ENCODE assay signal across 8 cellular contexts in genomic region chr5:88734191-88734640, GRCh38.
DNase-seq lines count a peak whose midpoint lies in the region; ATAC-seq and TF ChIP-seq lines count a peak whose summit lies in the region.

No MANE protein-coding gene starts in this region.

- peak overlapping the region; percentile 61 for H3K9ac ChIP-seq in Karpas-422 (ENCODE audit: low read length)

- peak; percentile 65 for ATAC-seq in GM21528 (IDR thresholded peaks at IDR 0.05; ENCODE audit: low FRiP score, unreplicated experiment)

- H3K36me3 ChIP-seq in CD8-positive, alpha-beta memory T cell (ENCODE audit: insufficient read depth, low read length), result no peaks in the 10 kb centered on the region
- peaks cover 8% of the 10 kb centered on the region; the same call in 1 of the 2 replicates for H3K36me3 ChIP-seq in Karpas-422 (ENCODE audit: insufficient read depth, low read length)
- no peaks in the 10 kb centered on the region for H3K36me3 ChIP-seq in tibial artery

- H2AFZ ChIP-seq in Karpas-422 (ENCODE audit: low read length), result no peak overlapping the region

- H3K4me3 ChIP-seq in CD8-positive, alpha-beta memory T cell (ENCODE audit: low read length), result no peak overlapping the region
- H3K4me3 ChIP-seq in Karpas-422 (ENCODE audit: low read length) (peak overlapping the region; percentile 54), tibial artery (peak overlapping the region; percentile 15 to 16)

- DNase-seq in CD8-positive, alpha-beta memory T cell, result no peak
- peak; percentile 90 for DNase-seq in Karpas-422
- DNase-seq in endothelial cell (ENCODE audit: low spot score), result no peak
- peak in 1 of 2 donors; percentile 33 for DNase-seq in tibial artery
- DNase-seq in mucosa of gallbladder (ENCODE audit: low spot score), result no peak
- no peak for DNase-seq in activated effector memory CD4-positive, alpha-beta T cell treated with anti-CD3 and anti-CD28 coated beads, Interleukin-2, amount 50 U/mL, for 16 hours
- no peak for DNase-seq in islet precursor cell

- H3K79me2 ChIP-seq in Karpas-422 (ENCODE audit: low read length), result peaks cover 23% of the 10 kb centered on the region; the same call in 1 of the 2 replicates

- no peaks in the 10 kb centered on the region for H3K36me3 Mint-ChIP-seq in CD8-positive, alpha-beta memory T cell
- peaks cover 29% of the 10 kb centered on the region for H3K36me3 Mint-ChIP-seq in endothelial cell (ENCODE audit: low read depth, unreplicated experiment)

- peak overlapping the region; percentile 44 for H3K27ac ChIP-seq in CD8-positive, alpha-beta memory T cell (ENCODE audit: low read depth, low read length)
- H3K27ac ChIP-seq in Karpas-422 (ENCODE audit: low read length), result peak overlapping the region; percentile 94
- peak overlapping the region; percentile 68 to 80 for H3K27ac ChIP-seq in tibial artery

- peak overlapping the region in 1 of 8 donors; percentile 3 for H3K27ac Mint-ChIP-seq in CD8-positive, alpha-beta memory T cell
- peak overlapping the region; percentile 9 for H3K27ac Mint-ChIP-seq in endothelial cell (ENCODE audit: unreplicated experiment)

- TF ChIP-seq CTCF in endothelial cell (IDR thresholded peaks at IDR 0.05; ENCODE audit: unreplicated experiment) (no peak), tibial artery (IDR thresholded peaks at IDR 0.05) (no peak)

- H3K9me2 ChIP-seq in Karpas-422 (replicated peaks; ENCODE audit: insufficient read depth, low read length), result no peaks in the 10 kb centered on the region

- intact Hi-C loops in tibial artery (cut with DNase I; ENCODE audit: low total_unique reads), result loop anchor here (10.0 kb wide), 1 partner anchor 51 kb away; no protein-coding TSS in a partner anchor

- H3K4me1 Mint-ChIP-seq in CD8-positive, alpha-beta memory T cell, result peaks cover 3 to 6% (median 5%) of the 10 kb centered on the region in 3 donors
- peaks cover 23% of the 10 kb centered on the region for H3K4me1 Mint-ChIP-seq in endothelial cell (ENCODE audit: unreplicated experiment)

- no peaks in the 10 kb centered on the region for H3K4me1 ChIP-seq in CD8-positive, alpha-beta memory T cell (ENCODE audit: insufficient read depth, low read length)
- H3K4me1 ChIP-seq in Karpas-422 (ENCODE audit: low read length) (peaks cover 84% of the 10 kb centered on the region), tibial artery (peaks cover 0 to 77% (median 32%) of the 10 kb centered on the region in 4 donors)

- CTCF ChIA-PET in CD8-positive, alpha-beta memory T cell (lab: Charles Lee), result no interaction called here

- POLR2A ChIA-PET in CD8-positive, alpha-beta memory T cell (lab: Charles Lee), result no interaction called here

- no peaks in the 10 kb centered on the region for H4K20me1 ChIP-seq in Karpas-422 (ENCODE audit: insufficient read depth, low read depth, low read length)

- H3K9me3 ChIP-seq in CD8-positive, alpha-beta memory T cell (ENCODE audit: low read length), result no peaks in the 10 kb centered on the region
- no peaks in the 10 kb centered on the region for H3K9me3 ChIP-seq in Karpas-422 (ENCODE audit: low read length)
- H3K9me3 ChIP-seq in tibial artery, result no peaks in the 10 kb centered on the region

- H3K9me3 Mint-ChIP-seq in CD8-positive, alpha-beta memory T cell, result no peaks in the 10 kb centered on the region
- H3K9me3 Mint-ChIP-seq in endothelial cell (ENCODE audit: unreplicated experiment), result no peaks in the 10 kb centered on the region

- peaks cover 0 to 13% of the 10 kb centered on the region in 2 donors for H3K27me3 Mint-ChIP-seq in CD8-positive, alpha-beta memory T cell
- peaks cover 3% of the 10 kb centered on the region for H3K27me3 Mint-ChIP-seq in endothelial cell (ENCODE audit: unreplicated experiment)

- peak overlapping the region in 4 of 7 donors; percentile 3 to 43 (median 18) for H3K4me3 Mint-ChIP-seq in CD8-positive, alpha-beta memory T cell
- H3K4me3 Mint-ChIP-seq in endothelial cell (ENCODE audit: unreplicated experiment), result no peak overlapping the region

- peak overlapping the region; percentile 88 for H3K4me2 ChIP-seq in Karpas-422 (ENCODE audit: low read depth, low read length, poor library complexity, severe bottlenecking)

- no peaks in the 10 kb centered on the region for H3K27me3 ChIP-seq in CD8-positive, alpha-beta memory T cell (ENCODE audit: insufficient read depth, low read length, poor library complexity, severe bottlenecking)
- H3K27me3 ChIP-seq in Karpas-422 (ENCODE audit: low read length), result no peaks in the 10 kb centered on the region
- H3K27me3 ChIP-seq in tibial artery, result no peaks in the 10 kb centered on the region

Comparison
In these comparisons a context has a peak if more than half of its experiments do, and no peak if none do; other contexts are left out.
1. H3K27ac ChIP-seq: peak in every context shown above with its lines; median percentile 94 in Karpas-422; 74 in tibial artery; 44 in CD8-positive, alpha-beta memory T cell.